Comparison of ENCODE assay signal across 9 cellular contexts in the genomic region with DNA sequence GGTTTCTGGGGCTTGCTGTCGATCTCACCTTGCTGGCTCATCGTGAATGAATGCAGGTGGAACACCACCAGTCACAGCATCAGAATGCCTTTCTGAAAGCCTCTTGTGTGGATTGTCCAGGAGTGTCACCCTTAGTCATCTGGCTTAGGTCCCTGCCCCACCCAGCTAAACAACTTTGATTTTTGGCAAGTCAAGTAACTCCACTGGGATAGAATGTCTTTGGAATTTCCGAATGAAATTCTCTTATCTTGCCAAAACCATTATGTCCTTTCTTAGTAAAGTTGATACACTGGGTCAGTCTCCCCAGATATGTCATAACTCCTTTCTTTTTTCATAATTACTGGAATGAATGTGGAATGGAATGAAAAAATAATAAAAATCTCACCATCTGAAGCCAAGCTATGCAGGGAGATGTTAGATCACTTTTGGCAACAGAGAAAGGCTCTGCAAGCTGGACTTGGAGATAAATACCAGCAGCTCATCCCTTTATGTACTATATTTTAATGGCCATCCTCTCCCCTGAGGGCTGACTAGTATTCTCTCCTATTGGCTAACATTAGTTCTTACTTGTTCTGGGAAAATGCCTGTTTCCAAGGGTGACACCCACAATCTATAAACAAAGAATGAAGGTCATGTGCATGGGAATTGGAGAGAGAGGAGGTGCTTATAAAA. TPM values are rescaled to one million over a fixed set of nuclear protein-coding genes. Genes with fewer than 3 reads are reported as not detected.
DNase-seq lines count a peak whose midpoint lies in the region; ATAC-seq and TF ChIP-seq lines count a peak whose summit lies in the region.
"Had no signal": no experiment of that assay in that cellular context is flagged by ENCODE, and none has a peak within 500 bp of the region (broad histone marks: within the 10 kb centered on the region; RNA-seq: fewer than 3 reads in every experiment).

No MANE protein-coding gene starts in this region.

- no peak overlapping the region for H3K4me3 Mint-ChIP-seq in immature natural killer cell

- no peak overlapping the region for H3K4me3 ChIP-seq in right lobe of liver
- no peak overlapping the region for H3K4me3 ChIP-seq in spleen

- no peaks in the 10 kb centered on the region for H3K9me3 Mint-ChIP-seq in immature natural killer cell

- TF ChIP-seq CTCF in right lobe of liver (IDR thresholded peaks at IDR 0.05) (peak in 1 of 4 donors; percentile 2), spleen (IDR thresholded peaks at IDR 0.05 in 8 of 11, conservative IDR thresholded peaks at IDR 0.05 in 3 of 11) (no peak)

- 57% methylated on average over 2 of the region's 3 CpGs for WGBS in right lobe of liver (ENCODE audit: insufficient coverage, low coverage, low lambda C conversion rate, missing lambda C conversion rate)
- WGBS in spleen, 5 donors: 72 to 87% (median 83%) methylated on average over 3 of the region's 3 CpGs

- peaks cover 8 to 11% of the 10 kb centered on the region in 2 donors for H3K4me1 Mint-ChIP-seq in immature natural killer cell

- TF ChIP-seq POLR2A in right lobe of liver (IDR thresholded peaks at IDR 0.05) (no peak), spleen (IDR thresholded peaks at IDR 0.05) (no peak)

- DNase-seq in A172 (ENCODE audit: low spot score): peak; percentile 93
- peak; percentile 70 for DNase-seq in LHCN-M2 (ENCODE audit: low read depth)
- peak; percentile 89 to 92 for DNase-seq in dermis microvascular lymphatic vessel endothelial cell (ENCODE audit: low read depth in 2 of 2)
- DNase-seq in right lobe of liver: peak in 1 of 3 donors; percentile 19
- no peak for DNase-seq in spleen
- no peak for DNase-seq in immature natural killer cell
- DNase-seq: BE2C had no signal

- H3K36me3 ChIP-seq in right lobe of liver: no peaks in the 10 kb centered on the region
- H3K36me3 ChIP-seq in spleen: no peaks in the 10 kb centered on the region
- H3K36me3 ChIP-seq: BE2C had no signal

- peaks cover 2 to 11% (median 5%) of the 10 kb centered on the region in 3 donors for H3K27me3 Mint-ChIP-seq in immature natural killer cell (ENCODE audit: low read depth in 3 of 3)

- ATAC-seq in right lobe of liver (peak; percentile 41 to 76 (median 56)), GM18519 (IDR thresholded peaks at IDR 0.05; ENCODE audit: low FRiP score, unreplicated experiment) (no peak), GM21576 (IDR thresholded peaks at IDR 0.05; ENCODE audit: unreplicated experiment) (no peak)

- H3K9me3 ChIP-seq in right lobe of liver (no peaks in the 10 kb centered on the region), spleen (no peaks in the 10 kb centered on the region)
- H3K9me3 ChIP-seq: BE2C had no signal

- H3K27ac ChIP-seq in right lobe of liver (peak overlapping the region in 2 of 3 donors; percentile 1), spleen (peak overlapping the region in 4 of 8 donors; percentile 29 to 43 (median 36))

- H3K4me1 ChIP-seq in right lobe of liver: peaks cover 0 to 25% (median 12%) of the 10 kb centered on the region in 4 donors
- peaks cover 2 to 43% (median 19%) of the 10 kb centered on the region in 6 donors for H3K4me1 ChIP-seq in spleen
- H3K4me1 ChIP-seq: BE2C had no signal

- intact Hi-C loops in right lobe of liver (cut with DNase I): no loop called here
- intact Hi-C loops in spleen (cut with DNase I; ENCODE audit: low total_unique reads): no loop called here

- no peaks in the 10 kb centered on the region for H3K27me3 ChIP-seq in right lobe of liver
- peaks cover 0 to 7% (median 0%) of the 10 kb centered on the region in 7 donors for H3K27me3 ChIP-seq in spleen (replicated peaks in 1 of 7)
- H3K27me3 ChIP-seq: BE2C had no signal

- peaks cover 0 to 6% (median 0%) of the 10 kb centered on the region in 3 donors for H3K36me3 Mint-ChIP-seq in immature natural killer cell

- no peak overlapping the region for H3K27ac Mint-ChIP-seq in immature natural killer cell

RNA-seq across cellular contexts. Expression of a gene that starts 35.4 kb away (rescaled TPM):
- total RNA-seq in A172 (2014; rRNA removed; shearing (Covaris generic)): 9.3 and 11.8 TPM in 2 replicates
- total RNA-seq in LHCN-M2 (2014; rRNA removed) (13.5 and 16.6 TPM in 2 replicates), dermis microvascular lymphatic vessel endothelial cell (11.9 and 20.5 TPM in 2 replicates), right lobe of liver (10 to 100 TPM; 13.0 to 53.9 (median 18.9) TPM), spleen (10 to 100 TPM; 23.9 to 42.7 (median 33.7) TPM)
- 11.5 TPM for polyA plus RNA-seq in LHCN-M2 (2012)
- polyA plus RNA-seq in spleen (10 to 100 TPM; 11.5 to 15.4 (median 12.3) TPM), immature natural killer cell (10 to 100 TPM; 15.9 to 19.8 (median 19.1) TPM)

Comparison
In these comparisons a context has a peak if more than half of its experiments do, and no peak if none do; other contexts are left out.
1. DNase-seq: peak in A172 (single experiment), LHCN-M2 (single experiment) and dermis microvascular lymphatic vessel endothelial cell (2 of 2); none in spleen (single experiment) and immature natural killer cell (0 of 3).
2. ATAC-seq: peak in right lobe of liver (4 of 4); none in GM18519 (single experiment) and GM21576 (single experiment).